In the genomic region with DNA sequence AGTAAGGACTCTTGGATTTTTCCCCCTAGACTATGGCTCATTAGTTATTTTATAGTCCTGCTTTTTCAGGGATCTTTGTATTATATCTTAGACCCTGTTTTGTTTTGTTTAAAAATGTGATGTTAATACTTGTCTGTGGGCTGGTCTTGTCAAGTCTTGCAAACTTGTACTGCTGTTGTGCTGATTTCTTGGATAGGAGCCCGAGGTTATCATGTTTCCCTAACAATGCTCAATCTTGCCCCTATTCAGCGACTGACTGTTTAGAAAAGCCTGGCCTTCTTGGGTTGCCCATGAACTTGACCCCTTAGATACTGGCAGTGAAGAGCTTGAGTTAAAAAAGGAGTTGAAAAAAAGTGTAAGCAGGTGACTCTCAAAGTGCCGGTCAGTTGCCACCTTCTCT, we compare ENCODE assay signal across 1 cellular context.
TF ChIP-seq lines count a peak whose summit lies in the region.

No MANE protein-coding gene starts in this region.

TF ChIP-seq in IMR-90, 13 proteins besides CTCF, POLR2A, EP300 and RAD21:
- TF ChIP-seq CEBPB (IDR thresholded peaks at IDR 0.05; ENCODE audit: low read depth, low read length) (no peak), SMC3 (IDR thresholded peaks at IDR 0.05; ENCODE audit: low read depth, low read length) (no peak), RCOR1 (IDR thresholded peaks at IDR 0.05; ENCODE audit: insufficient replicate concordance, low read length) (no peak), NFE2L2 (IDR thresholded peaks at IDR 0.05; ENCODE audit: low read depth, low read length) (no peak), BHLHE40 (IDR thresholded peaks at IDR 0.05; ENCODE audit: low read depth, low read length) (no peak), MXI1 (IDR thresholded peaks at IDR 0.05; ENCODE audit: borderline replicate concordance, low read depth, low read length) (no peak), RFX5 (IDR thresholded peaks at IDR 0.05; ENCODE audit: low read depth, low read length) (no peak), MAFK (IDR thresholded peaks at IDR 0.05; ENCODE audit: low read depth, low read length) (no peak), FOS (IDR thresholded peaks at IDR 0.05; ENCODE audit: low read depth, low read length) (no peak), CHD1 (IDR thresholded peaks at IDR 0.05; ENCODE audit: low read depth, low read length) (no peak), MAZ (IDR thresholded peaks at IDR 0.05; ENCODE audit: borderline replicate concordance, low read depth, low read length) (no peak)
- TF ChIP-seq, protein P1, sequence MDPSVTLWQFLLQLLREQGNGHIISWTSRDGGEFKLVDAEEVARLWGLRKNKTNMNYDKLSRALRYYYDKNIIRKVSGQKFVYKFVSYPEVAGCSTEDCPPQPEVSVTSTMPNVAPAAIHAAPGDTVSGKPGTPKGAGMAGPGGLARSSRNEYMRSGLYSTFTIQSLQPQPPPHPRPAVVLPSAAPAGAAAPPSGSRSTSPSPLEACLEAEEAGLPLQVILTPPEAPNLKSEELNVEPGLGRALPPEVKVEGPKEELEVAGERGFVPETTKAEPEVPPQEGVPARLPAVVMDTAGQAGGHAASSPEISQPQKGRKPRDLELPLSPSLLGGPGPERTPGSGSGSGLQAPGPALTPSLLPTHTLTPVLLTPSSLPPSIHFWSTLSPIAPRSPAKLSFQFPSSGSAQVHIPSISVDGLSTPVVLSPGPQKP (IDR thresholded peaks at IDR 0.05; ENCODE audit: borderline replicate concordance, low read depth, low read length) = no peak
- TF ChIP-seq, protein P2, sequence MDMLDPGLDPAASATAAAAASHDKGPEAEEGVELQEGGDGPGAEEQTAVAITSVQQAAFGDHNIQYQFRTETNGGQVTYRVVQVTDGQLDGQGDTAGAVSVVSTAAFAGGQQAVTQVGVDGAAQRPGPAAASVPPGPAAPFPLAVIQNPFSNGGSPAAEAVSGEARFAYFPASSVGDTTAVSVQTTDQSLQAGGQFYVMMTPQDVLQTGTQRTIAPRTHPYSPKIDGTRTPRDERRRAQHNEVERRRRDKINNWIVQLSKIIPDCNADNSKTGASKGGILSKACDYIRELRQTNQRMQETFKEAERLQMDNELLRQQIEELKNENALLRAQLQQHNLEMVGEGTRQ (IDR thresholded peaks at IDR 0.05; ENCODE audit: low read depth, low read length) = no peak
